In the genomic region with DNA sequence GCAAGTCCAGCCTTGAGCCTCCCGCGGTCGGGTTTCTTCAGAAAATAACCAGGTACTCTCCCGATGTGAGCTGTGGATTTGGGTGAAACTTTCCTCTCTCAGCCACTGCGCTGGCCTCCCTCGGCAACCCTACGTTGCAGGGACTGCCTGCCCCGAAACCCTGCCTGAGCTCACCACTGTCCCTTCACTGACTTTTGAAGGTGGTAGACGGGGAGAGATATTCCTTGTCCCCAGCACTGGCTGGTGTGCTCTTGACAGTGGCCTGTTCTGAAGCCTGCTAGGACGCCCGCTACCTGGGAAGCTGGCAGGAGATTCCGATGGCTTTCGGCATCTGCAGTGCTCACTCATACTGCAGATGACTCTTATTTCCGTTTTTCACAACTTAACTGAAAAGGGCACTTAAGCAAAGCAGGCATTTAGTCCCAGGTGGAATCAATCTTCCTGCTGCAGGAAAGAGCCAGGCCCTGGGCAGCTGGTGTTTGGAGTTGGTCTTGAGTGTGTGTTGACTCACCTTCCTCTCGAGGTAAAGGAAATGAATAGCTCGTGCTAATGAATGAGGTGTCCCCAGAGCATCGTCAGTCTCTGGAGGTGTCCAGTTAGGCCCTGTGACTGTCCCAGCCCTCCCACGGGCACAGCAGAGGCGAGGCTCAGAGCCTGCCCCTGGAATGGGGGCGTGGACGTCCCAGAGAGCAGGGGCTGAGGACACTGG, we compare ENCODE assay signal across 9 cellular contexts.
DNase-seq lines count a peak whose midpoint lies in the region; ATAC-seq and TF ChIP-seq lines count a peak whose summit lies in the region.
"Had no signal": no experiment of that assay in that cellular context is flagged by ENCODE, and none has a peak within 500 bp of the region (broad histone marks: within the 10 kb centered on the region; RNA-seq: fewer than 3 reads in every experiment).

No MANE protein-coding gene starts in this region.

- H3K27ac Mint-ChIP-seq in natural killer cell, result no peak overlapping the region

- no peaks in the 10 kb centered on the region for H3K27me3 Mint-ChIP-seq in natural killer cell (ENCODE audit: low read depth in 2 of 2)

- no peaks in the 10 kb centered on the region for H3K36me3 Mint-ChIP-seq in natural killer cell

- intact Hi-C loops in natural killer cell (cut with micrococcal nuclease), result no loop called here

- ATAC-seq in natural killer cell, result no peak

- peak; percentile 10 for DNase-seq in NCI-H1092 treated with DMSO at 0.1 percent for 48 hours (lab: John Stamatoyannopoulos, UW)
- no peak for DNase-seq in NCI-H1092 (lab: John Stamatoyannopoulos, UW)
- DNase-seq in NCI-H2196 treated with DMSO at 0.1 percent for 48 hours (lab: John Stamatoyannopoulos, UW; ENCODE audit: unreplicated experiment), result peak; percentile 58
- peak; percentile 93 for DNase-seq in dermis blood vessel endothelial cell
- DNase-seq in skeletal muscle cell (ENCODE audit: low read depth), result peak; percentile 8
- no peak for DNase-seq in activated gamma-delta T cell (lab: John Stamatoyannopoulos, UW)
- no peak for DNase-seq in T1000 (lab: John Stamatoyannopoulos, UW)
- DNase-seq in natural killer cell, result no peak

- no peak overlapping the region for H3K4me3 Mint-ChIP-seq in natural killer cell

- peaks cover 31 to 32% of the 10 kb centered on the region in 2 donors for H3K4me1 Mint-ChIP-seq in natural killer cell

- TF ChIP-seq CTCF in natural killer cell (IDR thresholded peaks at IDR 0.05), result no peak

- H3K4me3 ChIP-seq in skeletal muscle cell (ENCODE audit: low read depth, low read length), result no peak overlapping the region
- H3K4me3 ChIP-seq: SJSA1 had no signal

- no peaks in the 10 kb centered on the region for H3K9me3 Mint-ChIP-seq in natural killer cell

Comparison
In these comparisons a context has a peak if more than half of its experiments do, and no peak if none do; other contexts are left out.
1. DNase-seq: peak in NCI-H1092 treated with DMSO at 0.1 percent for 48 hours (single experiment), NCI-H2196 treated with DMSO at 0.1 percent for 48 hours (single experiment), dermis blood vessel endothelial cell (single experiment) and skeletal muscle cell (single experiment); none in NCI-H1092 (single experiment), activated gamma-delta T cell (single experiment), T1000 (single experiment) and natural killer cell (single experiment).